ENCODE assay signal across 9 cellular contexts in the genomic region with DNA sequence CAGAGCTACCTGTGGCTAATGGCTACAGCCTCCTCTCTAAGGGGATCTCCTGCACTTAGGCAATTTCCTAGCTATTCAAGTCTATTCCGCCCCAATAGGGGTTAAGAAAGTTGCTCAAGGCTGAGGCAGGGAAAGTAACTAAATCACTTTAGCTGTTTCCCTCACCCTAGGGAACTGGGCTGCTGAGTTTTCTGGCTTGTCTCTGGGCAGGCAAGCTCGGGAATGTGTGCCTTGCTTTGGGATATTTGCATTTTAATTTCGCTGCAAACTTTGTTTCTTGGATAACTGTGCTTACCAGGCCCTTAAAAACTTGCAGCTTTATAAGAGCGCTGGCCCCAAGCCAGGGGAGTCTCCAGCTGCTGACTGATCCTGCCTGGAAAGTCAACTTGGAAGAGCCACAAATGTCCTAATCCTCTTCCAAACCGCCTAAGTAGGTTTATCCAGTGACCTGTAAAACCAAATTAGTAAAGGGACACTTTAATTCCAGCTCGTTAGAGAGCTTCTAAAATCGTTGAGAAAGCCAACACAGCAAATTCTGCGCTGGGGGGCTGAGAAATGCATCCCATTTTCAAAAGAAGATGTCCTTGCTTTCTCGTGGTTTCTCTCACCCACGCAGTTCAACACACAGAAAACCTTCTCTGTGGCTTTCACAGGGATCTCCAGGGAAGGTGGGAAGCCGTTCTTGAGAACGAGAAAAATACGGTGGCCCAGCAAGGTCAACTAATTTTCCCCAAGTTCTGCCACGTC. TPM values are rescaled to one million over a fixed set of nuclear protein-coding genes. Genes with fewer than 3 reads are reported as not detected.
DNase-seq lines count a peak whose midpoint lies in the region; ATAC-seq, FAIRE-seq and TF ChIP-seq lines count a peak whose summit lies in the region.
"Had no signal": no experiment of that assay in that cellular context is flagged by ENCODE, and none has a peak within 500 bp of the region (broad histone marks: within the 10 kb centered on the region; RNA-seq: fewer than 3 reads in every experiment).

No MANE protein-coding gene starts in this region.

- peak overlapping the region; percentile 73 for H3K9ac ChIP-seq in PC-3 (ENCODE audit: low read length)

- no peak overlapping the region for H3K4me3 ChIP-seq in PC-3 (ENCODE audit: low read length)
- H3K4me3 ChIP-seq in pancreas = no peak overlapping the region

- CTCF ChIA-PET in PC-3 (lab: Charles Lee) = no interaction called here

- DNase-seq in PC-3 (peak; percentile 44), fibroblast of the conjunctiva (ENCODE audit: low read depth) (peak; percentile 80), pancreas (peak in 2 of 6 donors; percentile 42 to 50), endothelial cell (ENCODE audit: low spot score) (no peak), epidermal melanocyte (ENCODE audit: insufficient read length, low spot score) (no peak)
- DNase-seq in stimulated activated CD4-positive, alpha-beta T cell treated with anti-CD3 and anti-CD28 coated beads, Interleukin-4, amount 100 ng/mL, for 24 hours = no peak
- DNase-seq: stimulated activated CD4-positive, alpha-beta T cell treated with anti-CD3 and anti-CD28 coated beads, Interleukin-4, amount 100 ng/mL, for 1 hour had no signal

- no peaks in the 10 kb centered on the region for H3K27me3 Mint-ChIP-seq in endothelial cell (ENCODE audit: unreplicated experiment)

- H3K9me3 ChIP-seq in PC-3 (ENCODE audit: low read length) (no peaks in the 10 kb centered on the region), pancreas (no peaks in the 10 kb centered on the region)

- WGBS in pancreas, 2 donors = 73 to 77% methylated on average over 14 of the region's 14 CpGs

- peak overlapping the region; percentile 16 for H3K27ac ChIP-seq in C4-2B
- H3K27ac ChIP-seq in PC-3 (ENCODE audit: low read length) = peak overlapping the region; percentile 97
- peak overlapping the region in 2 of 4 donors; percentile 46 to 50 for H3K27ac ChIP-seq in pancreas

- no peak overlapping the region for H3K4me2 ChIP-seq in PC-3 (ENCODE audit: low read length)

- H3K36me3 ChIP-seq in PC-3 (ENCODE audit: low read depth, low read length) = no peaks in the 10 kb centered on the region
- H3K36me3 ChIP-seq in pancreas = no peaks in the 10 kb centered on the region

- BruUV-seq in PC-3 (replicated peaks; lab: Mats Ljungman, UMichigan) = no TSS peak

- H4K20me1 ChIP-seq in PC-3 (ENCODE audit: low read length) = no peaks in the 10 kb centered on the region

- no peaks in the 10 kb centered on the region for H3F3A ChIP-seq in PC-3 (ENCODE audit: low read length, unreplicated experiment)

- no peak overlapping the region for H2AFZ ChIP-seq in PC-3 (ENCODE audit: low read length)

- ATAC-seq in PC-3 (no peak; the same call in 1 of the 2 replicates), pancreas (peak in 3 of 4 donors; percentile 45 to 59 (median 50)), GM19395 (IDR thresholded peaks at IDR 0.05; ENCODE audit: unreplicated experiment) (no peak)

- no peak for FAIRE-seq in pancreas (lab: Jason Lieb, UNC)

- H3K4me1 ChIP-seq in PC-3 (ENCODE audit: insufficient read depth, low read length) = peaks cover 12% of the 10 kb centered on the region; the same call in 1 of the 2 replicates
- H3K4me1 ChIP-seq in pancreas = no peaks in the 10 kb centered on the region

- no peaks in the 10 kb centered on the region for H3K79me2 ChIP-seq in PC-3 (ENCODE audit: low read length)

- H3K9me3 Mint-ChIP-seq in endothelial cell (ENCODE audit: unreplicated experiment) = no peaks in the 10 kb centered on the region

- no peaks in the 10 kb centered on the region for H3K9me2 ChIP-seq in PC-3 (replicated peaks; ENCODE audit: low read length)

- POLR2A ChIA-PET in PC-3 (lab: Charles Lee; ENCODE audit: unreplicated experiment) = no interaction called here

- TF ChIP-seq CTCF in C4-2B (conservative IDR thresholded peaks at IDR 0.05) (no peak), PC-3 (conservative IDR thresholded peaks at IDR 0.05; ENCODE audit: low read depth, low read length) (no peak), pancreas (IDR thresholded peaks at IDR 0.05) (no peak), endothelial cell (IDR thresholded peaks at IDR 0.05; ENCODE audit: unreplicated experiment) (no peak)

- no peak overlapping the region for H3K4me3 Mint-ChIP-seq in endothelial cell (ENCODE audit: unreplicated experiment)

- H3K36me3 Mint-ChIP-seq in endothelial cell (ENCODE audit: low read depth, unreplicated experiment) = no peaks in the 10 kb centered on the region

- peaks cover 13% of the 10 kb centered on the region for H3K4me1 Mint-ChIP-seq in endothelial cell (ENCODE audit: unreplicated experiment)

- H3K27me3 ChIP-seq in PC-3 (ENCODE audit: low read length) (no peaks in the 10 kb centered on the region), pancreas (no peaks in the 10 kb centered on the region)

- no peak overlapping the region for H3K27ac Mint-ChIP-seq in endothelial cell (ENCODE audit: unreplicated experiment)

- intact Hi-C loops in PC-3 (cut with micrococcal nuclease) = no loop called here
- intact Hi-C loops in pancreas (cut with DNase I) = no loop called here

RNA-seq across cellular contexts. Expression of a gene that starts 59.5 kb away (rescaled TPM):
- total RNA-seq in PC-3 (2014; rRNA removed) = 82.2 and 117 TPM in 2 replicates
- 10 to 100 TPM; 21.1 to 48.0 (median 29.0) TPM for total RNA-seq in pancreas
- 10 to 100 TPM in 1 of 2 donors, 1 to 10 TPM in 1; 5.6 to 16.6 TPM for polyA plus RNA-seq in pancreas
- 76.2 TPM for total RNA-seq in endothelial cell (ENCODE audit: unreplicated experiment)

Comparison
In these comparisons a context has a peak if more than half of its experiments do, and no peak if none do; other contexts are left out.
1. ATAC-seq: peak in pancreas (3 of 4); none in PC-3 (single experiment) and GM19395 (single experiment).
2. DNase-seq: peak in PC-3 (single experiment) and fibroblast of the conjunctiva (single experiment); none in endothelial cell (single experiment), epidermal melanocyte (single experiment) and stimulated activated CD4-positive, alpha-beta T cell treated with anti-CD3 and anti-CD28 coated beads, Interleukin-4, amount 100 ng/mL, for 24 hours (single experiment).